In the genomic region with DNA sequence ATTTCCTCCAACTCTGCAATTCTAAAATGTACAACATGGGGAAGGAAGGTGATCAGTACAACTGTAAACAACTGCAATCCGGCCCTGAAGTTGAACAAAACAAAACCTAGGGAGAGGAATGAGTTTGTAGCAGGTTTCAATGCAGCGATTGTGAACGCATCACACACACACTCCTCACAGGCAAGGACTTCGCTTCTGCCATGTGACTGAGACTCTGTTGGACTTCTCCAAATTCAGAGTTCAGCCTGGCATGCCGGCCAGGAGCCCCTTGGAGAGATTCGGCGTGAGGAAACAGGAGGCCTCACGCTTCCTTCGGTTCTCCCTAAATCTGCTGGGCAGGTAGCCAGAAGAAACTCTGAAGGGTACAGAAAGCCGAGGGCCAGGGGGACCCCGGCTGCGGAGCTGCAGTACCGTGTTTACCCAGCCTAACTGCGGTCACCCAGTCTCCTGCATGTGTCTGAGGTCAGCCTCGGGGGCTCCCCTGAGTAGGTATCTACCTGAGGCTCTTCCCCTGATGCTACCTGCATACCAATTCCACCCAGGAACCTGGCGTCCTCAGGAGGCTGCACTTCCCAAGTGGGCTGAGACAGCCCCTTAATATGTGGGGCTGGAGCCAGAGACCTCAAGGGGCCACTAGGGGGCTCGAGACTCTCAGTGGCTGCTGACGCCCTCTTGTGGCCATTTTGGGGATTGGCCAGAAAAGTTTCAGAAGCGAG, we compare ENCODE assay signal across 1 cellular context.
TF ChIP-seq lines count a peak whose summit lies in the region.

No MANE protein-coding gene starts in this region.

TF ChIP-seq in IMR-90, 13 proteins besides CTCF, POLR2A, EP300 and RAD21:
- TF ChIP-seq FOS (IDR thresholded peaks at IDR 0.05; ENCODE audit: low read depth, low read length) (0 out of 2 replicates have a peak, but pooled peaks have one; percentile 4), SMC3 (IDR thresholded peaks at IDR 0.05; ENCODE audit: low read depth, low read length) (peak; percentile 93), MXI1 (IDR thresholded peaks at IDR 0.05; ENCODE audit: borderline replicate concordance, low read depth, low read length) (no peak), MAZ (IDR thresholded peaks at IDR 0.05; ENCODE audit: borderline replicate concordance, low read depth, low read length) (peak; percentile 64), BHLHE40 (IDR thresholded peaks at IDR 0.05; ENCODE audit: low read depth, low read length) (peak; percentile 13; the same call in 1 of the 2 replicates)
TF ChIP-seq in IMR-90: peak in this region for 4.
